In genomic region chr3:64399205-64399800, GRCh38 we compare ENCODE assay signal across 7 cellular contexts.
DNase-seq lines count a peak whose midpoint lies in the region; ATAC-seq, FAIRE-seq and TF ChIP-seq lines count a peak whose summit lies in the region.

No MANE protein-coding gene starts in this region.

- H3K4me3 Mint-ChIP-seq in MCF 10A (ENCODE audit: unreplicated experiment) (no peak overlapping the region), natural killer cell (no peak overlapping the region)

- H3K27ac ChIP-seq in kidney (ENCODE audit: low read depth in 2 of 2, low read length in 2 of 2) (no peak overlapping the region), tibial nerve (no peak overlapping the region)

- peak; percentile 83 for TF ChIP-seq CTCF in MCF 10A (IDR thresholded peaks at IDR 0.05; ENCODE audit: unreplicated experiment)
- TF ChIP-seq CTCF in kidney (IDR thresholded peaks at IDR 0.05; ENCODE audit: borderline replicate concordance, extremely low read depth, insufficient read depth), result peak; percentile 65
- peak; percentile 34 to 77 (median 73) for TF ChIP-seq CTCF in tibial nerve (IDR thresholded peaks at IDR 0.05)
- TF ChIP-seq CTCF in natural killer cell (IDR thresholded peaks at IDR 0.05), result no peak

- DNase-seq in Daoy (ENCODE audit: low read depth), result peak; percentile 57
- DNase-seq in NCI-H2227 (lab: John Stamatoyannopoulos, UW; ENCODE audit: unreplicated experiment), result peak; percentile 53
- peak; percentile 78 for DNase-seq in MCF 10A (ENCODE audit: unreplicated experiment)
- DNase-seq in kidney, result no peak
- peak in 1 of 2 donors; percentile 83 for DNase-seq in tibial nerve (ENCODE audit: low spot score in 2 of 2)
- DNase-seq in natural killer cell, result no peak

- ATAC-seq in GM21723 (IDR thresholded peaks at IDR 0.05; ENCODE audit: unreplicated experiment), result peak; percentile 73
- no peak for ATAC-seq in natural killer cell

- no peak for TF ChIP-seq EP300 in tibial nerve (IDR thresholded peaks at IDR 0.05)

- no peaks in the 10 kb centered on the region for H3K27me3 Mint-ChIP-seq in MCF 10A (ENCODE audit: insufficient read depth, unreplicated experiment)
- H3K27me3 Mint-ChIP-seq in natural killer cell (ENCODE audit: low read depth in 2 of 2), result no peaks in the 10 kb centered on the region

- POLR2A ChIA-PET in MCF 10A (lab: Yijun Ruan, JAX), result interaction anchor here (1.4 kb wide), 1 partner anchor 131 kb away, joined by 4 read pairs; no protein-coding TSS in a partner anchor

- H3K4me1 Mint-ChIP-seq in MCF 10A (ENCODE audit: insufficient read depth, unreplicated experiment) (no peaks in the 10 kb centered on the region), natural killer cell (no peaks in the 10 kb centered on the region)

- H3K27ac Mint-ChIP-seq in MCF 10A (ENCODE audit: low read depth, unreplicated experiment) (no peak overlapping the region), natural killer cell (no peak overlapping the region)

- H3K36me3 Mint-ChIP-seq in MCF 10A (ENCODE audit: insufficient read depth, unreplicated experiment) (no peaks in the 10 kb centered on the region), natural killer cell (no peaks in the 10 kb centered on the region)

- no peaks in the 10 kb centered on the region for H3K4me1 ChIP-seq in kidney (ENCODE audit: control insufficient read depth in 1 of 2, insufficient read depth in 1 of 2, low read depth in 1 of 2, low read length in 2 of 2)
- peaks cover 0 to 6% (median 0%) of the 10 kb centered on the region in 4 donors for H3K4me1 ChIP-seq in tibial nerve

- no peak overlapping the region for H3K4me3 ChIP-seq in kidney (ENCODE audit: low read length in 2 of 2)
- no peak overlapping the region for H3K4me3 ChIP-seq in tibial nerve

- intact Hi-C loops in MCF 10A (cut with micrococcal nuclease), result loop anchor here (1.0 to 5.0 kb wide), 6 partner anchors 85 to 369 kb away; partner anchors contain the start of gene PRICKLE2
- intact Hi-C loops in kidney (cut with DNase I), result loop anchor here (5.0 kb wide), 1 partner anchor 367 kb away; no protein-coding TSS in a partner anchor
- intact Hi-C loops in natural killer cell (cut with micrococcal nuclease), result no loop called here

- CTCF ChIA-PET in MCF 10A (lab: Yijun Ruan, JAX), result interaction anchor here (0.6 to 4.5 kb wide), 26 partner anchors 10 to 1118 kb away, joined by 3 to 44 read pairs (median 6); partner anchors contain the start of gene PSMD6

- H3K9me3 Mint-ChIP-seq in MCF 10A (ENCODE audit: unreplicated experiment) (no peaks in the 10 kb centered on the region), natural killer cell (no peaks in the 10 kb centered on the region)

- H3K36me3 ChIP-seq in kidney (ENCODE audit: control insufficient read depth in 1 of 2, insufficient read depth in 2 of 2, low read length in 2 of 2), result no peaks in the 10 kb centered on the region
- no peaks in the 10 kb centered on the region for H3K36me3 ChIP-seq in tibial nerve

- peak; percentile 19 for FAIRE-seq in kidney (lab: Jason Lieb, UNC)

- H3K9me3 ChIP-seq in kidney (ENCODE audit: control insufficient read depth in 1 of 2, low read length in 2 of 2), result no peaks in the 10 kb centered on the region
- H3K9me3 ChIP-seq in tibial nerve, result no peaks in the 10 kb centered on the region

- BruUV-seq in MCF 10A (replicated peaks; lab: Mats Ljungman, UMichigan), result no TSS peak

- H3K27me3 ChIP-seq in tibial nerve, result no peaks in the 10 kb centered on the region

- TF ChIP-seq POLR2A in tibial nerve (IDR thresholded peaks at IDR 0.05), result no peak

- H3K9ac ChIP-seq in kidney (ENCODE audit: low read length in 2 of 2), result no peak overlapping the region

Comparison
In these comparisons a context has a peak if more than half of its experiments do, and no peak if none do; other contexts are left out.
1. DNase-seq: peak in Daoy (single experiment), NCI-H2227 (single experiment) and MCF 10A (single experiment); none in kidney (single experiment) and natural killer cell (single experiment).